ENCODE assay signal across 11 cellular contexts in genomic region chr22:50199251-50199721, GRCh38. TPM values are rescaled to one million over a fixed set of nuclear protein-coding genes. Genes with fewer than 3 reads are reported as not detected.
DNase-seq lines count a peak whose midpoint lies in the region; ATAC-seq and TF ChIP-seq lines count a peak whose summit lies in the region.
"Had no signal": no experiment of that assay in that cellular context is flagged by ENCODE, and none has a peak within 500 bp of the region (broad histone marks: within the 10 kb centered on the region; RNA-seq: fewer than 3 reads in every experiment).

No MANE protein-coding gene starts in this region.

- no peak overlapping the region for H3K27ac Mint-ChIP-seq in Caco-2 (ENCODE audit: unreplicated experiment)
- no peak overlapping the region for H3K27ac Mint-ChIP-seq in nephron progenitor cell

- TF ChIP-seq CTCF in Caco-2 (IDR thresholded peaks at IDR 0.05; ENCODE audit: insufficient read depth in 1 of 2, low read depth in 1 of 2, low read length in 1 of 2, severe bottlenecking in 1 of 2, unreplicated experiment in 1 of 2), result no peak
- TF ChIP-seq CTCF in nephron progenitor cell (IDR thresholded peaks at IDR 0.05), result no peak

- CTCF ChIA-PET in Caco-2 (lab: Charles Lee), result no interaction called here

- H3K9me3 Mint-ChIP-seq in Caco-2 (ENCODE audit: unreplicated experiment), result no peaks in the 10 kb centered on the region
- peaks cover 14% of the 10 kb centered on the region for H3K9me3 Mint-ChIP-seq in nephron progenitor cell

- ATAC-seq in HG03354 (IDR thresholded peaks at IDR 0.05; ENCODE audit: poor library complexity, severe bottlenecking, unreplicated experiment) (no peak), GM21515 (IDR thresholded peaks at IDR 0.05; ENCODE audit: unreplicated experiment) (no peak)

- H3K4me1 Mint-ChIP-seq in Caco-2 (ENCODE audit: low read depth, unreplicated experiment) (peaks cover 6% of the 10 kb centered on the region), nephron progenitor cell (peaks cover 19% of the 10 kb centered on the region)

- intact Hi-C loops in Caco-2 (cut with micrococcal nuclease; ENCODE audit: unreplicated experiment), result no loop called here

- peaks cover 4% of the 10 kb centered on the region for H3K4me1 ChIP-seq in Caco-2
- H3K4me1 ChIP-seq: breast epithelium had no signal

- H3K36me3 Mint-ChIP-seq in Caco-2 (ENCODE audit: insufficient read depth, unreplicated experiment), result peaks cover 10% of the 10 kb centered on the region
- H3K36me3 Mint-ChIP-seq in nephron progenitor cell (ENCODE audit: low read depth), result peaks cover 23% of the 10 kb centered on the region

- no peak overlapping the region for H3K4me3 ChIP-seq in Caco-2 (ENCODE audit: low read depth, low read length)

- H3K9me3 ChIP-seq in Caco-2, result no peaks in the 10 kb centered on the region
- no peaks in the 10 kb centered on the region for H3K9me3 ChIP-seq in KOPT-K1 (ENCODE audit: insufficient read depth, low read length, poor library complexity, severe bottlenecking)
- H3K9me3 ChIP-seq: breast epithelium had no signal

- no peaks in the 10 kb centered on the region for H3K27me3 ChIP-seq in Caco-2 (replicated peaks; ENCODE audit: control insufficient read depth, insufficient read depth, low read length)
- H3K27me3 ChIP-seq: breast epithelium had no signal

- H3K36me3 ChIP-seq in Caco-2 (ENCODE audit: control insufficient read depth, insufficient read depth, low read length), result no peaks in the 10 kb centered on the region
- H3K36me3 ChIP-seq in KOPT-K1 (ENCODE audit: insufficient read depth, low read length), result peaks cover 72% of the 10 kb centered on the region
- H3K36me3 ChIP-seq: breast epithelium had no signal

- POLR2A ChIA-PET in Caco-2 (lab: Charles Lee), result no interaction called here

- no peak for DNase-seq in Caco-2
- DNase-seq in cerebellar cortex (ENCODE audit: low spot score), result peak; percentile 85
- DNase-seq in nephron progenitor cell, result no peak
- no peak for DNase-seq in GDM1 (lab: John Stamatoyannopoulos, UW)
- no peak for DNase-seq in epidermal melanocyte (ENCODE audit: insufficient read length, low spot score)
- DNase-seq: DMS79 treated with DMSO at 0.1 percent for 48 hours, NCI-H1694 treated with DMSO at 0.1 percent for 48 hours had no signal

- H3K4me3 Mint-ChIP-seq in Caco-2 (ENCODE audit: unreplicated experiment), result peak overlapping the region; percentile 66
- peak overlapping the region; percentile 75 for H3K4me3 Mint-ChIP-seq in nephron progenitor cell

- H3K27ac ChIP-seq in KOPT-K1 (ENCODE audit: low read depth, low read length, poor library complexity, severe bottlenecking), result peak overlapping the region; percentile 83

- no peaks in the 10 kb centered on the region for H3K27me3 Mint-ChIP-seq in Caco-2 (ENCODE audit: insufficient read depth, unreplicated experiment)
- no peaks in the 10 kb centered on the region for H3K27me3 Mint-ChIP-seq in nephron progenitor cell (ENCODE audit: low read depth, poor library complexity)

- BruUV-seq in Caco-2 (replicated peaks; lab: Mats Ljungman, UMichigan), result no TSS peak

RNA-seq across cellular contexts. Expression of gene SELENOO, which starts 1.5 kb away (rescaled TPM):
- total RNA-seq in Caco-2 (2022), result 29.3 and 29.5 TPM in 2 replicates

RNA-seq across cellular contexts. Expression of gene TRABD, which starts 13.6 kb away (rescaled TPM):
- 33.5 and 35.0 TPM in 2 replicates for total RNA-seq in Caco-2 (2022)

RNA-seq across cellular contexts. Expression of gene PANX2, which starts 28.8 kb away (rescaled TPM):
- total RNA-seq in Caco-2 (2022), result 2.2 and 2.6 TPM in 2 replicates

RNA-seq across cellular contexts. Expression of gene TUBGCP6, which starts 45.5 kb away (rescaled TPM):
- 29.3 and 34.2 TPM in 2 replicates for total RNA-seq in Caco-2 (2022)

RNA-seq across cellular contexts. Expression of gene HDAC10, which starts 51.8 kb away (rescaled TPM):
- 61.3 and 63.5 TPM in 2 replicates for total RNA-seq in Caco-2 (2022)
